8 cellular contexts compared by ENCODE assay signal in genomic region chr3:141279074-141279945, GRCh38. TPM values are rescaled to one million over a fixed set of nuclear protein-coding genes. Genes with fewer than 3 reads are reported as not detected.
DNase-seq lines count a peak whose midpoint lies in the region; ATAC-seq and TF ChIP-seq lines count a peak whose summit lies in the region.

No MANE protein-coding gene starts in this region.

- peak; percentile 68 for TF ChIP-seq CTCF in brain microvascular endothelial cell (IDR thresholded peaks at IDR 0.05; ENCODE audit: low read depth, low read length, missing control alignments)
- TF ChIP-seq CTCF in left lung (IDR thresholded peaks at IDR 0.05), result peak; percentile 41 to 51

- H3K4me1 ChIP-seq in left lung, result peaks cover 3 to 31% of the 10 kb centered on the region in 2 donors

- peak overlapping the region; percentile 43 for H3K27ac ChIP-seq in brain microvascular endothelial cell
- no peak overlapping the region for H3K27ac ChIP-seq in left lung

- no peaks in the 10 kb centered on the region for H3K9me3 ChIP-seq in left lung

- no peak overlapping the region for H3K4me3 ChIP-seq in brain microvascular endothelial cell (ENCODE audit: low read depth, low read length)
- no peak overlapping the region for H3K4me3 ChIP-seq in left lung

- DNase-seq in NCI-H510A treated with DMSO at 0.1 percent for 48 hours (lab: John Stamatoyannopoulos, UW) (peak; percentile 5), NCI-H510A (lab: John Stamatoyannopoulos, UW) (no peak), NCI-H2107 treated with DMSO at 0.1 percent for 48 hours (lab: John Stamatoyannopoulos, UW; ENCODE audit: unreplicated experiment) (peak; percentile 19), brain microvascular endothelial cell (no peak), left lung (no peak)

- H3K27me3 ChIP-seq in brain microvascular endothelial cell (replicated peaks) (no peaks in the 10 kb centered on the region), left lung (no peaks in the 10 kb centered on the region)

- in situ Hi-C loops in brain microvascular endothelial cell (cut with HindIII; ENCODE audit: low pct_ligation_motif_present, low sequenced_read_pairs), result no loop called here

- peak; percentile 61 for ATAC-seq in GM21737 (IDR thresholded peaks at IDR 0.05; ENCODE audit: unreplicated experiment)
- ATAC-seq in left lung, result peak; percentile 73
- ATAC-seq in GM21786 (IDR thresholded peaks at IDR 0.05; ENCODE audit: unreplicated experiment), result no peak
- no peak for ATAC-seq in HG03439 (IDR thresholded peaks at IDR 0.05; ENCODE audit: unreplicated experiment)

- H3K36me3 ChIP-seq in brain microvascular endothelial cell (replicated peaks) (peaks cover 4% of the 10 kb centered on the region), left lung (peaks cover 0 to 4% of the 10 kb centered on the region in 2 donors)

- intact Hi-C loops in left lung (cut with DNase I), result no loop called here

RNA-seq across cellular contexts. Expression of gene PXYLP1, which starts 47.7 kb away (rescaled TPM):
- 10 to 100 TPM; 11.6 to 14.3 TPM for total RNA-seq in left lung

Comparison
In these comparisons a context has a peak if more than half of its experiments do, and no peak if none do; other contexts are left out.
1. DNase-seq: peak in NCI-H510A treated with DMSO at 0.1 percent for 48 hours (single experiment) and NCI-H2107 treated with DMSO at 0.1 percent for 48 hours (single experiment); none in NCI-H510A (single experiment), brain microvascular endothelial cell (single experiment) and left lung (0 of 2).
2. ATAC-seq: peak in GM21737 (single experiment) and left lung (single experiment); none in GM21786 (single experiment) and HG03439 (single experiment).